In the genomic region with DNA sequence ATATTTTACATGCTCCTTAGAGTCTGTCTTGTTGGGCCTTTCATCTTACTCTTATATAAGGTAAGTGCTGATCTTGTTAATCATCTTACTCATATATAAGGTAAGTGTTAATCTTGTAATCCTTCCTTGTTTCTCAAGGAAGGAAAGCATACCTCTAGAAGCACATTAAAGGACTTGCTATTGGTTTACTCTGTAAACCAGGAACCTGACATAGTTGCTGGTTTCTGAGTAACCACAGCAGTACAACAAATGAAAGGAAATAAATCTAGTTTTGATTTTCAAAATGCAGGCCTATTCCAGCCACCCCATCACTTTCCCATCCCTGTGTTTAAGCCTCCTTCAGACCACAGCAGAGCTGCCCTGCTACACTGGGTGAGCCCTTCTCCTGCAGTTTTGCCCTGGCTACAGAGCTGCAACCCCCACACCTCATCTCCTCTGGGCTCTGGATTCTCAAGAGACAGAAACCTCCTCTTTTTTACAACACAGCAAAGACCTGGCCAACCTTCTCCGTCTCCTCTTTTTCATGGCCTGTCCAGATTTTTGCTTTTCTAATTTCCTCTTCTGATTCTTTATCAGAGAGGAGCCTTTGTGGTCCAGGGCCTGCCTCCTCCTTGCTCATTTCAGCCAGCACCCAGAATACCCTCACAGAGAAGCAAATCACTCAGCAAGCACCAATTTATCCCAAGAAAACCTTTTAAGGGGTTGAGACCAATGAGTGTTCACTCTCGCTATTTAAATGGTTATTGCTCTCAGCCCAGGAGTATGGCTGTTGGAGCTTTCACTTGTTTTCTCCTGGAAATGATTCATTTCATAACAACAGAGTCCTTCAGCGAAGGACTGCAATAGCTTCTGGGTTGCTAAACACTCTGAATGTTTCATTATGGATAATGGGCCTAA, we compare ENCODE assay signal across 19 cellular contexts.
DNase-seq lines count a peak whose midpoint lies in the region; ATAC-seq and TF ChIP-seq lines count a peak whose summit lies in the region.
"Had no signal": no experiment of that assay in that cellular context is flagged by ENCODE, and none has a peak within 500 bp of the region (broad histone marks: within the 10 kb centered on the region; RNA-seq: fewer than 3 reads in every experiment).

No MANE protein-coding gene starts in this region.

- no peak overlapping the region for H3K4me3 ChIP-seq in fibroblast of mammary gland (ENCODE audit: control insufficient read depth, low read depth, low read length)
- H3K4me3 ChIP-seq: cardiac muscle cell had no signal

- H3K4me3 Mint-ChIP-seq in activated T-helper 17 cell treated with anti-CD3 and anti-CD28 coated beads, Interleukin-2, amount 50 U/mL, for 72 hours: no peak overlapping the region
- no peak overlapping the region for H3K4me3 Mint-ChIP-seq in activated naive CD4-positive, alpha-beta T cell treated with anti-CD3 and anti-CD28 coated beads for 36 hours
- H3K4me3 Mint-ChIP-seq: activated CD8-positive, alpha-beta T cell treated with anti-CD3 and anti-CD28 coated beads, Interleukin-2, amount 10 ng/mL, durations not matched to agents 7 days and 5 days; activated T-helper 1 cell treated with anti-CD3 and anti-CD28 coated beads, Interleukin-12 subunit alpha, Interleukin-12 subunit beta, Interleukin-2, Interleukin-4 antibody, amounts not matched to agents 30 ng/mL and 10 ng/mL and 1 ng/mL, durations not matched to agents 14 hours and 24 hours and 36 hours; T-cell; WTC11 had no signal

- H3K27ac Mint-ChIP-seq in activated T-helper 17 cell treated with anti-CD3 and anti-CD28 coated beads, Interleukin-2, amount 50 U/mL, for 72 hours: peak overlapping the region; percentile 42
- H3K27ac Mint-ChIP-seq in activated naive CD4-positive, alpha-beta T cell treated with anti-CD3 and anti-CD28 coated beads for 36 hours: no peak overlapping the region
- H3K27ac Mint-ChIP-seq: activated CD8-positive, alpha-beta T cell treated with anti-CD3 and anti-CD28 coated beads, Interleukin-2, amount 10 ng/mL, durations not matched to agents 7 days and 5 days; activated T-helper 1 cell treated with anti-CD3 and anti-CD28 coated beads, Interleukin-12 subunit alpha, Interleukin-12 subunit beta, Interleukin-2, Interleukin-4 antibody, amounts not matched to agents 30 ng/mL and 10 ng/mL and 1 ng/mL, durations not matched to agents 14 hours and 24 hours and 36 hours; progenitor cell of endocrine pancreas; T-cell; WTC11 had no signal

- DNase-seq in NOMO-1 treated with DMSO at 0.1 percent for 48 hours (lab: John Stamatoyannopoulos, UW; ENCODE audit: unreplicated experiment): peak; percentile 13
- no peak for DNase-seq in NOMO-1 treated with dmso at 0.1 percent for 144 hours (lab: John Stamatoyannopoulos, UW; ENCODE audit: unreplicated experiment)
- DNase-seq in fibroblast of mammary gland (ENCODE audit: low read depth): peak; percentile 3
- no peak for DNase-seq in sciatic nerve (ENCODE audit: low spot score)
- DNase-seq in NCI-H187 treated with DMSO at 0.1 percent for 48 hours (lab: John Stamatoyannopoulos, UW): no peak
- DNase-seq in activated naive CD4-positive, alpha-beta T cell treated with anti-CD3 and anti-CD28 coated beads for 36 hours: no peak
- DNase-seq: activated CD8-positive, alpha-beta T cell treated with anti-CD3 and anti-CD28 coated beads, Interleukin-2, amount 10 ng/mL, durations not matched to agents 7 days and 5 days; effector CD4-positive, alpha-beta T cell; GF-D8; NCI-H1436; NCI-H446; SHP77; T-cell had no signal

- intact Hi-C loops in sciatic nerve (cut with DNase I): no loop called here
- intact Hi-C loops in activated naive CD4-positive, alpha-beta T cell treated with anti-CD3 and anti-CD28 coated beads for 36 hours (cut with micrococcal nuclease): no loop called here

- H3K9me3 Mint-ChIP-seq in activated T-helper 17 cell treated with anti-CD3 and anti-CD28 coated beads, Interleukin-2, amount 50 U/mL, for 72 hours: no peaks in the 10 kb centered on the region
- H3K9me3 Mint-ChIP-seq in activated naive CD4-positive, alpha-beta T cell treated with anti-CD3 and anti-CD28 coated beads for 36 hours: no peaks in the 10 kb centered on the region
- H3K9me3 Mint-ChIP-seq: activated T-helper 1 cell treated with anti-CD3 and anti-CD28 coated beads, Interleukin-12 subunit alpha, Interleukin-12 subunit beta, Interleukin-2, Interleukin-4 antibody, amounts not matched to agents 30 ng/mL and 10 ng/mL and 1 ng/mL, durations not matched to agents 14 hours and 24 hours and 36 hours; T-cell; WTC11 had no signal

- peak; percentile 35 for ATAC-seq in activated T-helper 17 cell treated with anti-CD3 and anti-CD28 coated beads, Interleukin-2, amount 50 U/mL, for 72 hours (replicated peaks)
- ATAC-seq in sciatic nerve: peak; percentile 82
- ATAC-seq in GM18870 (IDR thresholded peaks at IDR 0.05; ENCODE audit: unreplicated experiment): no peak
- ATAC-seq: activated CD8-positive, alpha-beta T cell treated with anti-CD3 and anti-CD28 coated beads, Interleukin-2, amount 10 ng/mL, durations not matched to agents 7 days and 5 days; T-cell; WTC11 had no signal

- H3K4me1 Mint-ChIP-seq in activated T-helper 17 cell treated with anti-CD3 and anti-CD28 coated beads, Interleukin-2, amount 50 U/mL, for 72 hours: peaks cover 6% of the 10 kb centered on the region
- no peaks in the 10 kb centered on the region for H3K4me1 Mint-ChIP-seq in activated naive CD4-positive, alpha-beta T cell treated with anti-CD3 and anti-CD28 coated beads for 36 hours (ENCODE audit: low read depth)
- H3K4me1 Mint-ChIP-seq: T-cell had no signal

- H3K27me3 Mint-ChIP-seq in activated T-helper 17 cell treated with anti-CD3 and anti-CD28 coated beads, Interleukin-2, amount 50 U/mL, for 72 hours: peaks cover 8% of the 10 kb centered on the region
- H3K27me3 Mint-ChIP-seq in activated naive CD4-positive, alpha-beta T cell treated with anti-CD3 and anti-CD28 coated beads for 36 hours (ENCODE audit: low read depth): no peaks in the 10 kb centered on the region

- CTCF ChIA-PET in activated naive CD4-positive, alpha-beta T cell treated with anti-CD3 and anti-CD28 coated beads for 36 hours (lab: Charles Lee): no interaction called here

- no peak for TF ChIP-seq CTCF in fibroblast of mammary gland (conservative IDR thresholded peaks at IDR 0.05; ENCODE audit: control insufficient read depth, insufficient read depth, low read depth, low read length)

- no peaks in the 10 kb centered on the region for H3K36me3 Mint-ChIP-seq in activated T-helper 17 cell treated with anti-CD3 and anti-CD28 coated beads, Interleukin-2, amount 50 U/mL, for 72 hours (ENCODE audit: low read depth)
- no peaks in the 10 kb centered on the region for H3K36me3 Mint-ChIP-seq in activated naive CD4-positive, alpha-beta T cell treated with anti-CD3 and anti-CD28 coated beads for 36 hours (ENCODE audit: low read depth)
- H3K36me3 Mint-ChIP-seq: T-cell, WTC11 had no signal

Comparison
In these comparisons a context has a peak if more than half of its experiments do, and no peak if none do; other contexts are left out.
1. DNase-seq: peak in NOMO-1 treated with DMSO at 0.1 percent for 48 hours (single experiment) and fibroblast of mammary gland (single experiment); none in NOMO-1 treated with dmso at 0.1 percent for 144 hours (single experiment), sciatic nerve (single experiment), NCI-H187 treated with DMSO at 0.1 percent for 48 hours (single experiment) and activated naive CD4-positive, alpha-beta T cell treated with anti-CD3 and anti-CD28 coated beads for 36 hours (single experiment).